In genomic region chr2:120238728-120239487, GRCh38 we compare ENCODE assay signal across 1 cellular context.
TF ChIP-seq lines count a peak whose summit lies in the region.

No MANE protein-coding gene starts in this region.

TF ChIP-seq in HepG2, 621 proteins besides CTCF, POLR2A, EP300 and RAD21 (continued from another document):
- TF ChIP-seq HMGXB4 (CRISPR knock-in tag; IDR thresholded peaks at IDR 0.05; ENCODE audit: borderline replicate concordance in 1 of 2, low read depth in 1 of 2), result peak; percentile 52 to 78; a peak in 3 of 4 replicates
- peak; percentile 85; the same call in 1 of the 2 replicates for TF ChIP-seq ZNF770 (CRISPR knock-in tag; IDR thresholded peaks at IDR 0.05)
- TF ChIP-seq MTF2 (CRISPR knock-in tag; IDR thresholded peaks at IDR 0.05; ENCODE audit: borderline replicate concordance), result no peak; the same call in 1 of the 2 replicates
- TF ChIP-seq ZNF615 (CRISPR knock-in tag; IDR thresholded peaks at IDR 0.05; ENCODE audit: borderline replicate concordance), result no peak
- TF ChIP-seq SUZ12 (IDR thresholded peaks at IDR 0.05; ENCODE audit: low read depth, low read length), result no peak
- peak; percentile 76 for TF ChIP-seq PAXIP1 (CRISPR knock-in tag; conservative IDR thresholded peaks at IDR 0.05)
- TF ChIP-seq RARA (CRISPR knock-in tag; IDR thresholded peaks at IDR 0.05), result peak; percentile 63
- no peak for TF ChIP-seq ZNF777 (CRISPR knock-in tag; IDR thresholded peaks at IDR 0.05)
- TF ChIP-seq TFDP2 (CRISPR knock-in tag; IDR thresholded peaks at IDR 0.05), result no peak
- TF ChIP-seq SNAI1 (CRISPR knock-in tag; IDR thresholded peaks at IDR 0.05; ENCODE audit: borderline replicate concordance), result no peak
- TF ChIP-seq ZNF547 (CRISPR knock-in tag; IDR thresholded peaks at IDR 0.05), result no peak; the same call in 1 of the 2 replicates
- no peak for TF ChIP-seq SRSF1 (optimal IDR thresholded peaks at IDR 0.05; ENCODE audit: low read depth, low read length)
- no peak for TF ChIP-seq TFDP1 (CRISPR knock-in tag; IDR thresholded peaks at IDR 0.05; ENCODE audit: borderline replicate concordance)
- no peak for TF ChIP-seq ZUFSP (CRISPR knock-in tag; IDR thresholded peaks at IDR 0.05; ENCODE audit: borderline replicate concordance)
- no peak for TF ChIP-seq HOXA9 (CRISPR knock-in tag; IDR thresholded peaks at IDR 0.05; ENCODE audit: borderline replicate concordance)
- no peak for TF ChIP-seq ZBTB3 (CRISPR knock-in tag; IDR thresholded peaks at IDR 0.05; ENCODE audit: borderline replicate concordance, low read depth)
- no peak for TF ChIP-seq ZMYM2 (CRISPR knock-in tag; IDR thresholded peaks at IDR 0.05)
- TF ChIP-seq ZNF362 (CRISPR knock-in tag; IDR thresholded peaks at IDR 0.05; ENCODE audit: borderline replicate concordance), result no peak
- TF ChIP-seq ATM (IDR thresholded peaks at IDR 0.05; ENCODE audit: borderline replicate concordance), result no peak
- TF ChIP-seq EEA1 (CRISPR knock-in tag; IDR thresholded peaks at IDR 0.05; ENCODE audit: borderline replicate concordance), result no peak
- TF ChIP-seq SMAD9 (CRISPR knock-in tag; IDR thresholded peaks at IDR 0.05), result no peak
- TF ChIP-seq DBP (CRISPR knock-in tag; IDR thresholded peaks at IDR 0.05; ENCODE audit: not compliant biosample characterization), result no peak
- peak; percentile 64; the same call in 1 of the 2 replicates for TF ChIP-seq ELF3 (CRISPR knock-in tag; IDR thresholded peaks at IDR 0.05)
- no peak for TF ChIP-seq TCF7L2 (IDR thresholded peaks at IDR 0.05; ENCODE audit: low read depth, low read length)
- no peak for TF ChIP-seq ZNF350 (CRISPR knock-in tag; IDR thresholded peaks at IDR 0.05; ENCODE audit: borderline replicate concordance, low read depth)
TF ChIP-seq in HepG2: peak in this region for 145.
